8 cellular contexts compared by ENCODE assay signal in genomic region chr6:135423649-135424128, GRCh38.
DNase-seq lines count a peak whose midpoint lies in the region; ATAC-seq and TF ChIP-seq lines count a peak whose summit lies in the region.

No MANE protein-coding gene starts in this region.

- H3K27ac ChIP-seq in CD4-positive, alpha-beta memory T cell (ENCODE audit: low read depth, low read length) = no peak overlapping the region
- H3K27ac ChIP-seq in heart right ventricle (no peak overlapping the region), spleen (no peak overlapping the region)

- no peak overlapping the region for H3K27ac Mint-ChIP-seq in CD4-positive, alpha-beta memory T cell
- peak overlapping the region; percentile 16 for H3K27ac Mint-ChIP-seq in activated T-helper 1 cell treated with anti-CD3 and anti-CD28 coated beads, Interleukin-12 subunit alpha, Interleukin-12 subunit beta, Interleukin-2, Interleukin-4 antibody, amounts not matched to agents 30 ng/mL and 10 ng/mL and 1 ng/mL, durations not matched to agents 14 hours and 24 hours and 36 hours

- no peaks in the 10 kb centered on the region for H3K9me3 Mint-ChIP-seq in CD4-positive, alpha-beta memory T cell
- H3K9me3 Mint-ChIP-seq in activated T-helper 1 cell treated with anti-CD3 and anti-CD28 coated beads, Interleukin-12 subunit alpha, Interleukin-12 subunit beta, Interleukin-2, Interleukin-4 antibody, amounts not matched to agents 30 ng/mL and 10 ng/mL and 1 ng/mL, durations not matched to agents 14 hours and 24 hours and 36 hours = no peaks in the 10 kb centered on the region

- peaks cover 0 to 7% of the 10 kb centered on the region in 2 donors for H3K36me3 Mint-ChIP-seq in CD4-positive, alpha-beta memory T cell
- H3K36me3 Mint-ChIP-seq in activated T-helper 1 cell treated with anti-CD3 and anti-CD28 coated beads, Interleukin-12 subunit alpha, Interleukin-12 subunit beta, Interleukin-2, Interleukin-4 antibody, amounts not matched to agents 30 ng/mL and 10 ng/mL and 1 ng/mL, durations not matched to agents 14 hours and 24 hours and 36 hours (ENCODE audit: low read depth) = peaks cover 25% of the 10 kb centered on the region

- no peaks in the 10 kb centered on the region for H3K4me1 Mint-ChIP-seq in CD4-positive, alpha-beta memory T cell
- H3K4me1 Mint-ChIP-seq in activated T-helper 1 cell treated with anti-CD3 and anti-CD28 coated beads, Interleukin-12 subunit alpha, Interleukin-12 subunit beta, Interleukin-2, Interleukin-4 antibody, amounts not matched to agents 30 ng/mL and 10 ng/mL and 1 ng/mL, durations not matched to agents 14 hours and 24 hours and 36 hours (ENCODE audit: low read depth) = peaks cover 11% of the 10 kb centered on the region

- intact Hi-C loops in CD4-positive, alpha-beta memory T cell (cut with micrococcal nuclease) = loop anchor here (1.0 to 10.0 kb wide), 5 partner anchors 209 to 1266 kb away; no protein-coding TSS in a partner anchor
- intact Hi-C loops in activated T-helper 1 cell treated with anti-CD3 and anti-CD28 coated beads, Interleukin-12 subunit alpha, Interleukin-12 subunit beta, Interleukin-2, Interleukin-4 antibody, amounts not matched to agents 30 ng/mL and 10 ng/mL and 1 ng/mL, durations not matched to agents 14 hours and 24 hours and 36 hours (cut with micrococcal nuclease) = loop anchor here (1.0 to 5.0 kb wide), 6 partner anchors 211 to 446 kb away; partner anchors contain the start of gene HBS1L
- intact Hi-C loops in heart right ventricle (cut with DNase I) = loop anchor here (2.0 to 10.0 kb wide), 5 partner anchors 276 to 1269 kb away; no protein-coding TSS in a partner anchor
- intact Hi-C loops in spleen (cut with DNase I; ENCODE audit: low total_unique reads) = no loop called here
- intact Hi-C loops in posterior cingulate gyrus (cut with DNase I) = loop anchor here (5.0 kb wide), 1 partner anchor 276 kb away; no protein-coding TSS in a partner anchor

- no peak for TF ChIP-seq POLR2A in spleen (IDR thresholded peaks at IDR 0.05)

- peak in 4 of 5 donors; percentile 13 to 24 (median 21) for DNase-seq in CD4-positive, alpha-beta memory T cell
- DNase-seq in NCI-H2107 (lab: John Stamatoyannopoulos, UW) (peak; percentile 10), heart right ventricle (peak in 1 of 2 donors; percentile 4), spleen (no peak), posterior cingulate gyrus (no peak)
- DNase-seq in activated T-helper 1 cell treated with anti-CD3 and anti-CD28 coated beads, Interleukin-12 subunit alpha, Interleukin-12 subunit beta, Interleukin-2, Interleukin-4 antibody, amounts not matched to agents 30 ng/mL and 10 ng/mL and 1 ng/mL, durations not matched to agents 14 hours and 24 hours and 36 hours (ENCODE audit: low spot score) = no peak

- no peak overlapping the region for H3K4me3 Mint-ChIP-seq in CD4-positive, alpha-beta memory T cell
- no peak overlapping the region for H3K4me3 Mint-ChIP-seq in activated T-helper 1 cell treated with anti-CD3 and anti-CD28 coated beads, Interleukin-12 subunit alpha, Interleukin-12 subunit beta, Interleukin-2, Interleukin-4 antibody, amounts not matched to agents 30 ng/mL and 10 ng/mL and 1 ng/mL, durations not matched to agents 14 hours and 24 hours and 36 hours

- peak in 8 of 9 donors; percentile 47 to 72 (median 62) for TF ChIP-seq CTCF in heart right ventricle (IDR thresholded peaks at IDR 0.05)
- TF ChIP-seq CTCF in spleen (IDR thresholded peaks at IDR 0.05 in 8 of 11, conservative IDR thresholded peaks at IDR 0.05 in 3 of 11) = peak in 10 of 11 experiments; percentile 11 to 67 (median 59)

- H3K4me1 ChIP-seq in CD4-positive, alpha-beta memory T cell (ENCODE audit: insufficient read depth, low read length) = no peaks in the 10 kb centered on the region
- H3K4me1 ChIP-seq in heart right ventricle (peaks cover 0 to 9% (median 0%) of the 10 kb centered on the region in 9 donors), spleen (peaks cover 0 to 12% (median 3%) of the 10 kb centered on the region in 6 donors)

- no peaks in the 10 kb centered on the region for H3K9me3 ChIP-seq in CD4-positive, alpha-beta memory T cell (ENCODE audit: control insufficient read depth in 1 of 2, low read length in 2 of 2)
- H3K9me3 ChIP-seq in heart right ventricle (no peaks in the 10 kb centered on the region), spleen (no peaks in the 10 kb centered on the region)

- CTCF ChIA-PET in CD4-positive, alpha-beta memory T cell (lab: Charles Lee; ENCODE audit: partially characterized antibody) = interaction anchor here (0.6 to 3.6 kb wide), 9 partner anchors 9 to 280 kb away, joined by 3 to 26 read pairs (median 4); no protein-coding TSS in a partner anchor

- H3K4me3 ChIP-seq in CD4-positive, alpha-beta memory T cell (ENCODE audit: low read length in 2 of 2) = no peak overlapping the region
- no peak overlapping the region for H3K4me3 ChIP-seq in heart right ventricle
- no peak overlapping the region for H3K4me3 ChIP-seq in spleen

- no peaks in the 10 kb centered on the region for H3K27me3 Mint-ChIP-seq in CD4-positive, alpha-beta memory T cell
- H3K27me3 Mint-ChIP-seq in activated T-helper 1 cell treated with anti-CD3 and anti-CD28 coated beads, Interleukin-12 subunit alpha, Interleukin-12 subunit beta, Interleukin-2, Interleukin-4 antibody, amounts not matched to agents 30 ng/mL and 10 ng/mL and 1 ng/mL, durations not matched to agents 14 hours and 24 hours and 36 hours (ENCODE audit: insufficient read depth) = no peaks in the 10 kb centered on the region

- ATAC-seq in GM18861 (IDR thresholded peaks at IDR 0.05; ENCODE audit: unreplicated experiment) (peak; percentile 92), HG03025 (IDR thresholded peaks at IDR 0.05; ENCODE audit: low FRiP score, unreplicated experiment) (peak; percentile 80), heart right ventricle (peak in 4 of 8 donors; percentile 44 to 69 (median 52))

- no peaks in the 10 kb centered on the region for H3K27me3 ChIP-seq in CD4-positive, alpha-beta memory T cell (ENCODE audit: insufficient read depth, low read length)
- H3K27me3 ChIP-seq in heart right ventricle (no peaks in the 10 kb centered on the region), spleen (replicated peaks in 1 of 7) (no peaks in the 10 kb centered on the region)

- H3K36me3 ChIP-seq in CD4-positive, alpha-beta memory T cell (ENCODE audit: insufficient read depth, low read length) = no peaks in the 10 kb centered on the region
- H3K36me3 ChIP-seq in heart right ventricle = peaks cover 0 to 51% (median 0%) of the 10 kb centered on the region in 9 donors
- no peaks in the 10 kb centered on the region for H3K36me3 ChIP-seq in spleen

- POLR2A ChIA-PET in CD4-positive, alpha-beta memory T cell (lab: Charles Lee; ENCODE audit: partially characterized antibody) = interaction anchor here (0.6 kb wide), 1 partner anchor 27 kb away, joined by 3 read pairs; no protein-coding TSS in a partner anchor

- 14 to 24% methylated on average over 2 of the region's 2 CpGs for WGBS in heart right ventricle, 2 donors
- WGBS in spleen, 5 donors = 5 to 18% (median 9%) methylated on average over 2 of the region's 2 CpGs

Comparison
In these comparisons a context has a peak if more than half of its experiments do, and no peak if none do; other contexts are left out.
1. DNase-seq: peak in CD4-positive, alpha-beta memory T cell (4 of 5) and NCI-H2107 (single experiment); none in activated T-helper 1 cell treated with anti-CD3 and anti-CD28 coated beads, Interleukin-12 subunit alpha, Interleukin-12 subunit beta, Interleukin-2, Interleukin-4 antibody, amounts not matched to agents 30 ng/mL and 10 ng/mL and 1 ng/mL, durations not matched to agents 14 hours and 24 hours and 36 hours (single experiment), spleen (single experiment) and posterior cingulate gyrus (0 of 10).